28 cellular contexts compared by ENCODE assay signal in genomic region chr5:5257761-5258160, GRCh38.
"Had no signal": no experiment of that assay in that cellular context is flagged by ENCODE, and none has a peak within 500 bp of the region (broad histone marks: within the 10 kb centered on the region; RNA-seq: fewer than 3 reads in every experiment).

No MANE protein-coding gene starts in this region.

- H3K4me3 Mint-ChIP-seq: naive thymus-derived CD8-positive, alpha-beta T cell; natural killer cell treated with Interleukin-12 subunit alpha and Interleukin-12 subunit beta and Interleukin-15 and Interleukin-18, amount 100 ng/mL, for 72 hours; neural progenitor cell; stimulated activated effector memory CD8-positive, alpha-beta T cell treated with anti-CD3 and anti-CD28 coated beads, Interleukin-12 subunit alpha, Interleukin-12 subunit beta, amount 100 ng/mL, for 72 hours; stimulated activated naive B cell treated with anti-CD40 and anti-IgM and Interleukin-4, amounts not matched to agents 10 μg/mL and 1 μg/mL and 100 μg/mL, for 72 hours; stimulated activated naive CD8-positive, alpha-beta T cell treated with anti-CD3 and anti-CD28 coated beads, Interleukin-15, Interleukin-2, amounts not matched to agents 100 ng/mL and 50 ng/mL, for 24 hours had no signal

- H3K4me3 ChIP-seq: neural progenitor cell, ovary, psoas muscle, right lobe of liver, sigmoid colon, stomach, thoracic aorta, thyroid gland, tibial nerve, upper lobe of left lung, uterus had no signal

- H3K4me1 ChIP-seq: neural progenitor cell, parathyroid adenoma, psoas muscle, right lobe of liver, sigmoid colon, stomach, tibial nerve, upper lobe of left lung, uterus had no signal

- ATAC-seq: naive thymus-derived CD8-positive, alpha-beta T cell; natural killer cell treated with Interleukin-12 subunit alpha and Interleukin-12 subunit beta and Interleukin-15 and Interleukin-18, amount 100 ng/mL, for 72 hours; psoas muscle; right cardiac atrium; right lobe of liver; stimulated activated effector memory CD8-positive, alpha-beta T cell treated with anti-CD3 and anti-CD28 coated beads, Interleukin-12 subunit alpha, Interleukin-12 subunit beta, amount 100 ng/mL, for 72 hours; stimulated activated naive B cell treated with anti-CD40 and anti-IgM and Interleukin-4, amounts not matched to agents 10 μg/mL and 1 μg/mL and 100 μg/mL, for 72 hours had no signal

- H3K27ac ChIP-seq: neural progenitor cell, ovary, parathyroid adenoma, psoas muscle, right lobe of liver, sigmoid colon, stomach, thoracic aorta, thyroid gland, tibial nerve, upper lobe of left lung, uterus had no signal

- H3K4me1 Mint-ChIP-seq: naive thymus-derived CD8-positive, alpha-beta T cell; stimulated activated effector memory CD8-positive, alpha-beta T cell treated with anti-CD3 and anti-CD28 coated beads, Interleukin-12 subunit alpha, Interleukin-12 subunit beta, amount 100 ng/mL, for 72 hours; stimulated activated naive B cell treated with anti-CD40 and anti-IgM and Interleukin-4, amounts not matched to agents 10 μg/mL and 1 μg/mL and 100 μg/mL, for 72 hours had no signal

- H3K27ac Mint-ChIP-seq: naive thymus-derived CD8-positive, alpha-beta T cell; natural killer cell treated with Interleukin-12 subunit alpha and Interleukin-12 subunit beta and Interleukin-15 and Interleukin-18, amount 100 ng/mL, for 72 hours; neural progenitor cell; stimulated activated effector memory CD8-positive, alpha-beta T cell treated with anti-CD3 and anti-CD28 coated beads, Interleukin-12 subunit alpha, Interleukin-12 subunit beta, amount 100 ng/mL, for 72 hours; stimulated activated naive CD8-positive, alpha-beta T cell treated with anti-CD3 and anti-CD28 coated beads, Interleukin-15, Interleukin-2, amounts not matched to agents 100 ng/mL and 50 ng/mL, for 24 hours had no signal

- H3K36me3 ChIP-seq: ovary, right lobe of liver, sigmoid colon, stomach, thoracic aorta, thyroid gland, tibial nerve, upper lobe of left lung, uterus had no signal

- H3K27me3 ChIP-seq: neural progenitor cell, ovary, right lobe of liver, sigmoid colon, stomach, thyroid gland, tibial nerve, upper lobe of left lung, uterus had no signal

- H3K27me3 Mint-ChIP-seq: natural killer cell treated with Interleukin-12 subunit alpha and Interleukin-12 subunit beta and Interleukin-15 and Interleukin-18, amount 100 ng/mL, for 72 hours; progenitor cell of endocrine pancreas; stimulated activated naive B cell treated with anti-CD40 and anti-IgM and Interleukin-4, amounts not matched to agents 10 μg/mL and 1 μg/mL and 100 μg/mL, for 72 hours; stimulated activated naive CD8-positive, alpha-beta T cell treated with anti-CD3 and anti-CD28 coated beads, Interleukin-15, Interleukin-2, amounts not matched to agents 100 ng/mL and 50 ng/mL, for 24 hours had no signal

- H3K9me3 ChIP-seq: ovary, right lobe of liver, thyroid gland, uterus had no signal

- FAIRE-seq: small intestine had no signal

- DNase-seq: naive thymus-derived CD8-positive, alpha-beta T cell; occipital lobe; ovary; posterior cingulate gyrus; psoas muscle; right cardiac atrium; right lobe of liver; sigmoid colon; small intestine; stimulated activated CD4-positive, alpha-beta T cell treated with anti-CD3 and anti-CD28 coated beads, Interleukin-15, amount 100 ng/mL, for 24 hours; stimulated activated CD4-positive, alpha-beta T cell treated with anti-CD3 and anti-CD28 coated beads, Interleukin-2, amount 100 ng/mL, for 24 hours; stimulated activated CD4-positive, alpha-beta T cell treated with anti-CD3 and anti-CD28 coated beads, Interleukin-2, amount 100 ng/mL, for 48 hours; stimulated activated CD4-positive, alpha-beta T cell treated with anti-CD3 and anti-CD28 coated beads, Interleukin-4, amount 100 ng/mL, for 24 hours; stimulated activated naive B cell treated with anti-CD40 and anti-IgM and Interleukin-4, amounts not matched to agents 10 μg/mL and 1 μg/mL and 100 μg/mL, for 72 hours; stimulated activated naive CD4-positive, alpha-beta T cell treated with Interleukin-2 at 50 U/mL for 16 hours; stomach; thyroid gland; trophoblast cell; upper lobe of left lung; uterus had no signal

- H3K36me3 Mint-ChIP-seq: stimulated activated effector memory CD8-positive, alpha-beta T cell treated with anti-CD3 and anti-CD28 coated beads, Interleukin-12 subunit alpha, Interleukin-12 subunit beta, amount 100 ng/mL, for 72 hours; stimulated activated naive B cell treated with anti-CD40 and anti-IgM and Interleukin-4, amounts not matched to agents 10 μg/mL and 1 μg/mL and 100 μg/mL, for 72 hours had no signal
